Comparison of ENCODE assay signal across 27 cellular contexts in genomic region chr6:20095436-20095835, GRCh38.
"Had no signal": no experiment of that assay in that cellular context is flagged by ENCODE, and none has a peak within 500 bp of the region (broad histone marks: within the 10 kb centered on the region; RNA-seq: fewer than 3 reads in every experiment).

No MANE protein-coding gene starts in this region.

- H3K4me3 Mint-ChIP-seq: immature natural killer cell; memory B cell; naive thymus-derived CD4-positive, alpha-beta T cell; natural killer cell treated with Interleukin-12 subunit alpha and Interleukin-12 subunit beta and Interleukin-15 and Interleukin-18, amount 100 ng/mL, for 72 hours; stimulated activated naive B cell treated with anti-CD40 and anti-IgM and Interleukin-4, amounts not matched to agents 10 μg/mL and 1 μg/mL and 100 μg/mL, for 72 hours had no signal

- H3K9me3 ChIP-seq: left ventricle myocardium inferior, mucosa of descending colon, prostate gland, stomach, suprapubic skin, thoracic aorta, tibial artery, upper lobe of right lung had no signal

- H3K27ac Mint-ChIP-seq: immature natural killer cell; memory B cell; naive thymus-derived CD4-positive, alpha-beta T cell; natural killer cell treated with Interleukin-12 subunit alpha and Interleukin-12 subunit beta and Interleukin-15 and Interleukin-18, amount 100 ng/mL, for 72 hours; stimulated activated naive B cell treated with anti-CD40 and anti-IgM and Interleukin-4, amounts not matched to agents 10 μg/mL and 1 μg/mL and 100 μg/mL, for 72 hours had no signal

- H3K4me1 ChIP-seq: prostate gland, suprapubic skin, tibial artery, upper lobe of right lung had no signal

- H3K4me3 ChIP-seq: left ventricle myocardium inferior, lung, mucosa of descending colon, prostate gland, skin epidermis, stomach, suprapubic skin, thoracic aorta, tibial artery, upper lobe of right lung had no signal

- H3K4me1 Mint-ChIP-seq: immature natural killer cell; memory B cell; naive thymus-derived CD4-positive, alpha-beta T cell; stimulated activated naive B cell treated with anti-CD40 and anti-IgM and Interleukin-4, amounts not matched to agents 10 μg/mL and 1 μg/mL and 100 μg/mL, for 72 hours had no signal

- DNase-seq: hypothalamus; immature natural killer cell; kidney; left ventricle myocardium inferior; mucosa of descending colon; naive thymus-derived CD4-positive, alpha-beta T cell; posterior cingulate gyrus; retina; right cardiac atrium; stimulated activated CD4-positive, alpha-beta T cell treated with anti-CD3 and anti-CD28 coated beads, Interleukin-12 subunit alpha, Interleukin-12 subunit beta, amount 100 ng/mL, for 4 hours; stimulated activated CD4-positive, alpha-beta T cell treated with anti-CD3 and anti-CD28 coated beads, Interleukin-15, amount 100 ng/mL, for 24 hours; stimulated activated CD4-positive, alpha-beta T cell treated with anti-CD3 and anti-CD28 coated beads, Interleukin-2, amount 100 ng/mL, for 24 hours; stimulated activated CD4-positive, alpha-beta T cell treated with anti-CD3 and anti-CD28 coated beads, Interleukin-4, amount 100 ng/mL, for 1 hour; stimulated activated naive B cell treated with anti-CD40 and anti-IgM and Interleukin-4, amounts not matched to agents 10 μg/mL and 1 μg/mL and 100 μg/mL, for 72 hours; stimulated activated naive CD8-positive, alpha-beta T cell treated with anti-CD3 and anti-CD28 coated beads, Interleukin-15, Interleukin-2, amounts not matched to agents 100 U/mL and 50 U/mL, for 24 hours; stomach; tibial artery; trophoblast cell; upper lobe of right lung had no signal

- H3K36me3 Mint-ChIP-seq: immature natural killer cell; memory B cell; natural killer cell treated with Interleukin-12 subunit alpha and Interleukin-12 subunit beta and Interleukin-15 and Interleukin-18, amount 100 ng/mL, for 72 hours; stimulated activated naive B cell treated with anti-CD40 and anti-IgM and Interleukin-4, amounts not matched to agents 10 μg/mL and 1 μg/mL and 100 μg/mL, for 72 hours had no signal

- H3K27me3 ChIP-seq: stomach, suprapubic skin, tibial artery, upper lobe of right lung had no signal

- H3K36me3 ChIP-seq: left ventricle myocardium inferior, prostate gland, suprapubic skin, thoracic aorta had no signal

- H3K27ac ChIP-seq: left ventricle myocardium inferior, prostate gland, skin epidermis, stomach, suprapubic skin, thoracic aorta, tibial artery, upper lobe of right lung had no signal

- ATAC-seq: mucosa of descending colon; naive thymus-derived CD4-positive, alpha-beta T cell; natural killer cell treated with Interleukin-12 subunit alpha and Interleukin-12 subunit beta and Interleukin-15 and Interleukin-18, amount 100 ng/mL, for 72 hours; right cardiac atrium; sciatic nerve; stimulated activated naive B cell treated with anti-CD40 and anti-IgM and Interleukin-4, amounts not matched to agents 10 μg/mL and 1 μg/mL and 100 μg/mL, for 72 hours; stimulated activated naive CD8-positive, alpha-beta T cell treated with anti-CD3 and anti-CD28 coated beads, Interleukin-15, Interleukin-2, amounts not matched to agents 100 U/mL and 50 U/mL, for 24 hours; upper lobe of right lung had no signal

- H3K9me3 Mint-ChIP-seq: immature natural killer cell; memory B cell; naive thymus-derived CD4-positive, alpha-beta T cell; natural killer cell treated with Interleukin-12 subunit alpha and Interleukin-12 subunit beta and Interleukin-15 and Interleukin-18, amount 100 ng/mL, for 72 hours; stimulated activated naive B cell treated with anti-CD40 and anti-IgM and Interleukin-4, amounts not matched to agents 10 μg/mL and 1 μg/mL and 100 μg/mL, for 72 hours had no signal

- H3K27me3 Mint-ChIP-seq: naive thymus-derived CD4-positive, alpha-beta T cell; natural killer cell treated with Interleukin-12 subunit alpha and Interleukin-12 subunit beta and Interleukin-15 and Interleukin-18, amount 100 ng/mL, for 72 hours; stimulated activated naive B cell treated with anti-CD40 and anti-IgM and Interleukin-4, amounts not matched to agents 10 μg/mL and 1 μg/mL and 100 μg/mL, for 72 hours had no signal
